ENCODE assay signal across 12 cellular contexts in genomic region chr3:177263615-177264365, GRCh38.
DNase-seq lines count a peak whose midpoint lies in the region; ATAC-seq and TF ChIP-seq lines count a peak whose summit lies in the region.
"Had no signal": no experiment of that assay in that cellular context is flagged by ENCODE, and none has a peak within 500 bp of the region (broad histone marks: within the 10 kb centered on the region; RNA-seq: fewer than 3 reads in every experiment).

No MANE protein-coding gene starts in this region.

- H3K36me3 Mint-ChIP-seq in nephron progenitor cell (ENCODE audit: low read depth): no peaks in the 10 kb centered on the region
- H3K36me3 Mint-ChIP-seq: activated naive CD4-positive, alpha-beta T cell treated with anti-CD3 and anti-CD28 coated beads, Interleukin-2, amount 50 U/mL, for 72 hours had no signal

- 78% methylated on average over 8 of the region's 8 CpGs for WGBS in SK-N-SH (ENCODE audit: low lambda C conversion rate)

- peaks cover 5% of the 10 kb centered on the region for H3K27me3 Mint-ChIP-seq in nephron progenitor cell (ENCODE audit: low read depth, poor library complexity)

- no peaks in the 10 kb centered on the region for H3K9me2 ChIP-seq in SK-N-SH

- H3K4me1 Mint-ChIP-seq in nephron progenitor cell: peaks cover 18% of the 10 kb centered on the region

- H3K79me2 ChIP-seq in SK-N-SH (ENCODE audit: insufficient read depth): no peaks in the 10 kb centered on the region

- H3K4me2 ChIP-seq in SK-N-SH: no peak overlapping the region

- H3K27ac Mint-ChIP-seq in nephron progenitor cell: peak overlapping the region; percentile 96
- H3K27ac Mint-ChIP-seq: activated naive CD4-positive, alpha-beta T cell treated with anti-CD3 and anti-CD28 coated beads, Interleukin-2, amount 50 U/mL, for 72 hours had no signal

- H3K4me3 ChIP-seq in SK-N-SH (ENCODE audit: low read depth in 2 of 2, low read length in 1 of 2): no peak overlapping the region
- H3K4me3 ChIP-seq: uterus had no signal

- H2AFZ ChIP-seq in SK-N-SH (ENCODE audit: low read depth): peak overlapping the region; percentile 41; the same call in 1 of the 2 replicates

- no peak for DNase-seq in SK-N-SH
- no peak for DNase-seq in nephron progenitor cell
- no peak for DNase-seq in T-helper 2 cell
- no peak for DNase-seq in OCI-M2 (lab: John Stamatoyannopoulos, UW; ENCODE audit: unreplicated experiment)
- no peak for DNase-seq in stimulated activated naive CD4-positive, alpha-beta T cell treated with Interleukin-2 at 50 U/mL for 16 hours (lab: John Stamatoyannopoulos, UW)
- DNase-seq in Ammon's horn (ENCODE audit: low spot score): no peak
- DNase-seq: NCI-H2171; stimulated activated CD4-positive, alpha-beta T cell treated with anti-CD3 and anti-CD28 coated beads, Interleukin-2, amount 100 ng/mL, for 24 hours; uterus had no signal

- peaks cover 5% of the 10 kb centered on the region for H3F3A ChIP-seq in SK-N-SH (replicated peaks; ENCODE audit: insufficient read depth)

- H4K20me1 ChIP-seq in SK-N-SH (ENCODE audit: insufficient read depth): no peaks in the 10 kb centered on the region

- no peak overlapping the region for H3K9ac ChIP-seq in SK-N-SH

- CTCF ChIA-PET in SK-N-SH (lab: Yijun Ruan, JAX): no interaction called here

- H3K36me3 ChIP-seq in SK-N-SH (replicated peaks in 1 of 2; ENCODE audit: control insufficient read depth in 1 of 2, insufficient read depth in 2 of 2, low read length in 1 of 2): no peaks in the 10 kb centered on the region
- H3K36me3 ChIP-seq: uterus had no signal

- H3K9me3 ChIP-seq in SK-N-SH: no peaks in the 10 kb centered on the region
- H3K9me3 ChIP-seq: uterus had no signal

- no peak for TF ChIP-seq EP300 in SK-N-SH (IDR thresholded peaks at IDR 0.05; ENCODE audit: borderline replicate concordance in 1 of 2, low read depth in 1 of 2, low read length in 1 of 2)

- TF ChIP-seq RAD21 in SK-N-SH (IDR thresholded peaks at IDR 0.05; ENCODE audit: low read length): no peak

- H3K27ac ChIP-seq in SK-N-SH (ENCODE audit: low read depth in 2 of 2, low read length in 1 of 2): no peak overlapping the region
- H3K27ac ChIP-seq: uterus had no signal

- TF ChIP-seq CTCF in SK-N-SH (IDR thresholded peaks at IDR 0.05): no peak
- no peak for TF ChIP-seq CTCF in nephron progenitor cell (IDR thresholded peaks at IDR 0.05)

- H3K4me3 Mint-ChIP-seq in nephron progenitor cell: no peak overlapping the region

- H3K27me3 ChIP-seq in SK-N-SH (ENCODE audit: insufficient read depth): no peaks in the 10 kb centered on the region
- H3K27me3 ChIP-seq: uterus had no signal

- H3K9me3 Mint-ChIP-seq in nephron progenitor cell: no peaks in the 10 kb centered on the region

- ATAC-seq in GM18502 (IDR thresholded peaks at IDR 0.05; ENCODE audit: poor library complexity, unreplicated experiment) (peak; percentile 73), GM21825 (IDR thresholded peaks at IDR 0.05; ENCODE audit: unreplicated experiment) (peak; percentile 82)
- ATAC-seq: activated naive CD4-positive, alpha-beta T cell treated with anti-CD3 and anti-CD28 coated beads, Interleukin-2, amount 50 U/mL, for 72 hours had no signal

- POLR2A ChIA-PET in SK-N-SH (lab: Yijun Ruan, JAX): no interaction called here

- 0 out of 4 replicates have a peak, but pooled peaks cover 0 to 9% of the 10 kb centered on the region in 2 experiments for H3K4me1 ChIP-seq in SK-N-SH (ENCODE audit: control insufficient read depth in 1 of 2, insufficient read depth in 2 of 2, low read depth in 1 of 2, low read length in 1 of 2)
- H3K4me1 ChIP-seq: uterus had no signal

TF ChIP-seq in SK-N-SH, 30 proteins besides CTCF, POLR2A, EP300 and RAD21:
- no peak for TF ChIP-seq USF1 (IDR thresholded peaks at IDR 0.05; ENCODE audit: borderline replicate concordance, low read depth)
- TF ChIP-seq ZBTB33 (IDR thresholded peaks at IDR 0.05; ENCODE audit: borderline replicate concordance, low read depth): no peak
- TF ChIP-seq RXRA (IDR thresholded peaks at IDR 0.05; ENCODE audit: borderline replicate concordance, low read depth): no peak
- no peak for TF ChIP-seq MAX (IDR thresholded peaks at IDR 0.05; ENCODE audit: low read depth)
- no peak for TF ChIP-seq TAF1 (IDR thresholded peaks at IDR 0.05; ENCODE audit: borderline replicate concordance, low read depth, low read length)
- no peak for TF ChIP-seq EZH2phosphoT487 (IDR thresholded peaks at IDR 0.05; ENCODE audit: borderline replicate concordance, low read depth)
- no peak for TF ChIP-seq MXI1 (IDR thresholded peaks at IDR 0.05; ENCODE audit: low read depth, low read length)
- TF ChIP-seq FOXM1 (IDR thresholded peaks at IDR 0.05; ENCODE audit: low read depth): no peak
- TF ChIP-seq ELF1 (IDR thresholded peaks at IDR 0.05): no peak
- no peak for TF ChIP-seq CHD2 (IDR thresholded peaks at IDR 0.05; ENCODE audit: low read length, partially characterized antibody)
- TF ChIP-seq NRF1 (IDR thresholded peaks at IDR 0.05; ENCODE audit: low read depth, low read length): no peak
- TF ChIP-seq USF2 (IDR thresholded peaks at IDR 0.05; ENCODE audit: borderline replicate concordance, low read depth, low read length): no peak
